In the genomic region with DNA sequence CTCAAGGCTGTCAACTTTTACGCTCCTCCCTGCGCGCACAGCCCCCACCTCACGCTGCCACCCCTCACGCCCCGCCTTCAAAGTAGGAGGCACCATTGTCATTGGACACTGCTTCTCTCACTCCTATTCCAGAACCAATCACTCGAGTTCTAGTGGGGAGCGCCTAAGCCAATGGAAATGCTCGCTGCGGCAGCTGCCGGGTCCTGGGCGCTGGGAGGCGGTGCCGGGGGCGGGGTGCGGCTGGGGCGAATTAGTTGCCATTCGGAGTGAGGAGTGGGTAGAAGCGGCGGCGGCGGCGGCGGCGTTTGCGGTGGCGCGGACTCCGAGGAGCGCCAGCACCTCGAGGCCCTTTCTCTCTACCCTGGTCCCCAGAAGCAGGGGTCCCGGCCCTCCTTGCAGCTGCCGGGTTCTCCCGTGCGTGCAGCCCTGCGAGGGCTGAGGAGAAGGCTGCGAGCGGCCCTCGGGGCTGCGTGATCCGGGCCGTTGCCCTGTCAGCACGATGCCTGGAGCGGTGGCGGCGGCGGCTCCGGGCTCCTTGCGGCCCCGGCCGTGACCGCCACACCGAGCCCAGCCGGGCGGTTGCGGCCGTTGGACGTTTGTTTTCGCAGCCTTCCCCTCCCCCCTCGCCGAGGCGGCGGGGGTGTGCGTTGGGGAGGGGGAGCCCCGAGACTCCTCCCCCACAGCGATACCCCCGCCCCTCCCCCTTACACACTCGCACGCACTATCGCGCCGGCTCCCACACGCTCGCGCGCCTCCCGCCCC, we compare ENCODE assay signal across 8 cellular contexts. TPM values are rescaled to one million over a fixed set of nuclear protein-coding genes. Genes with fewer than 3 reads are reported as not detected.
DNase-seq lines count a peak whose midpoint lies in the region; ATAC-seq lines count a peak whose summit lies in the region.

Gene GLCCI1, plus strand, starts transcription at position 253 of the 762 bp plus-strand sequence. CDS start 555 bp downstream, outside the sequence.

- no peaks in the 10 kb centered on the region for H3K27me3 Mint-ChIP-seq in CD8-positive, alpha-beta memory T cell

- peak; percentile 63 for ATAC-seq in GM19468 (IDR thresholded peaks at IDR 0.05; ENCODE audit: extremely low read depth, unreplicated experiment)

- H3K27me3 ChIP-seq in CD8-positive, alpha-beta memory T cell (ENCODE audit: insufficient read depth, low read length, poor library complexity, severe bottlenecking) = no peaks in the 10 kb centered on the region

- H3K9me3 Mint-ChIP-seq in CD8-positive, alpha-beta memory T cell = no peaks in the 10 kb centered on the region

- H3K27ac ChIP-seq in CD8-positive, alpha-beta memory T cell (ENCODE audit: low read depth, low read length) = peak within 1 kb of the TSS; percentile 73

- peaks cover 18 to 28% (median 23%) of the 10 kb centered on the region in 3 donors for H3K4me1 Mint-ChIP-seq in CD8-positive, alpha-beta memory T cell

- H3K4me1 ChIP-seq in CD8-positive, alpha-beta memory T cell (ENCODE audit: insufficient read depth, low read length) = peaks cover 35% of the 10 kb centered on the region

- H3K9me3 ChIP-seq in CD8-positive, alpha-beta memory T cell (ENCODE audit: low read length) = no peaks in the 10 kb centered on the region

- no peaks in the 10 kb centered on the region for H3K36me3 ChIP-seq in CD8-positive, alpha-beta memory T cell (ENCODE audit: insufficient read depth, low read length)

- peak within 1 kb of the TSS; percentile 88 for H3K4me3 ChIP-seq in CD8-positive, alpha-beta memory T cell (ENCODE audit: low read length)

- POLR2A ChIA-PET in CD8-positive, alpha-beta memory T cell (lab: Charles Lee) = interaction anchor here (0.7 to 4.2 kb wide), 13 partner anchors 21 to 328 kb away, joined by 3 to 36 read pairs (median 4); partner anchors contain the start of gene UMAD1

- peak; percentile 96 to 97 (median 97) for DNase-seq in CD8-positive, alpha-beta memory T cell
- DNase-seq in HS-5 (ENCODE audit: low read depth) (peak; percentile 97), lung microvascular endothelial cell (ENCODE audit: low read depth in 2 of 2) (peak; percentile 96 to 97)
- DNase-seq in NK-92 treated with Interleukin-12 subunit alpha and Interleukin-12 subunit beta, amount 100 ng/mL, for 24 hours (lab: John Stamatoyannopoulos, UW) = peak; percentile 95
- DNase-seq in activated CD8-positive, alpha-beta memory T cell treated with anti-CD3 and anti-CD28 coated beads for 24 hours = peak; percentile 98
- DNase-seq in effector CD8-positive, alpha-beta T cell (lab: John Stamatoyannopoulos, UW) = peak; percentile 94
- peak; percentile 92 to 95 (median 92) for DNase-seq in stimulated activated CD4-positive, alpha-beta T cell treated with anti-CD3 and anti-CD28 coated beads, TNF-alpha, amount 100 ng/mL, for 48 hours (ENCODE audit: low read depth in 3 of 3)

- peak within 1 kb of the TSS; percentile 83 to 98 (median 92) for H3K4me3 Mint-ChIP-seq in CD8-positive, alpha-beta memory T cell

- H3K27ac Mint-ChIP-seq in CD8-positive, alpha-beta memory T cell = peak within 1 kb of the TSS; percentile 67 to 97 (median 92)

- CTCF ChIA-PET in CD8-positive, alpha-beta memory T cell (lab: Charles Lee) = interaction anchor here (0.9 to 2.0 kb wide), 4 partner anchors 8 to 328 kb away, joined by 3 to 6 read pairs (median 4); partner anchors contain the start of gene UMAD1

- peaks cover 0 to 3% (median 0%) of the 10 kb centered on the region in 3 donors for H3K36me3 Mint-ChIP-seq in CD8-positive, alpha-beta memory T cell

RNA-seq across cellular contexts. Expression of gene GLCCI1, which starts in this region (rescaled TPM):
- total RNA-seq in CD8-positive, alpha-beta memory T cell = 10 to 100 TPM in 1 of 2 experiments, 1 to 10 TPM in 1; 9.5 to 12.9 TPM
- polyA plus RNA-seq in CD8-positive, alpha-beta memory T cell = 29.1 TPM
- 0.87 and 1.4 TPM in 2 replicates for total RNA-seq in lung microvascular endothelial cell

Comparison
In these comparisons a context has a peak if more than half of its experiments do, and no peak if none do; other contexts are left out.
1. Peak in every context shown above with its lines: DNase-seq, ATAC-seq, H3K4me3 ChIP-seq and H3K27ac ChIP-seq.